In genomic region chr1:42766723-42767509, GRCh38 we compare ENCODE assay signal across 1 cellular context.
TF ChIP-seq lines count a peak whose summit lies in the region.

TSS of gene C1orf50 (plus strand) at chr1:42767249. CDS start at chr1:42767312, 63 bp downstream.
A gene with protein sequence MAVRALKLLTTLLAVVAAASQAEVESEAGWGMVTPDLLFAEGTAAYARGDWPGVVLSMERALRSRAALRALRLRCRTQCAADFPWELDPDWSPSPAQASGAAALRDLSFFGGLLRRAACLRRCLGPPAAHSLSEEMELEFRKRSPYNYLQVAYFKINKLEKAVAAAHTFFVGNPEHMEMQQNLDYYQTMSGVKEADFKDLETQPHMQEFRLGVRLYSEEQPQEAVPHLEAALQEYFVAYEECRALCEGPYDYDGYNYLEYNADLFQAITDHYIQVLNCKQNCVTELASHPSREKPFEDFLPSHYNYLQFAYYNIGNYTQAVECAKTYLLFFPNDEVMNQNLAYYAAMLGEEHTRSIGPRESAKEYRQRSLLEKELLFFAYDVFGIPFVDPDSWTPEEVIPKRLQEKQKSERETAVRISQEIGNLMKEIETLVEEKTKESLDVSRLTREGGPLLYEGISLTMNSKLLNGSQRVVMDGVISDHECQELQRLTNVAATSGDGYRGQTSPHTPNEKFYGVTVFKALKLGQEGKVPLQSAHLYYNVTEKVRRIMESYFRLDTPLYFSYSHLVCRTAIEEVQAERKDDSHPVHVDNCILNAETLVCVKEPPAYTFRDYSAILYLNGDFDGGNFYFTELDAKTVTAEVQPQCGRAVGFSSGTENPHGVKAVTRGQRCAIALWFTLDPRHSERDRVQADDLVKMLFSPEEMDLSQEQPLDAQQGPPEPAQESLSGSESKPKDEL (minus strand): TSS chr1:42767028. CDS start chr1:42766971, 57 bp downstream.

TF ChIP-seq in HepG2, 621 proteins besides CTCF, POLR2A, EP300 and RAD21 (continued from another document and continues in another):
- 0 out of 2 replicates have a peak, but pooled peaks have one; percentile 44 for TF ChIP-seq ZBTB20 (CRISPR knock-in tag; IDR thresholded peaks at IDR 0.05; ENCODE audit: borderline replicate concordance, low read depth)
- TF ChIP-seq ZIK1 (CRISPR knock-in tag; IDR thresholded peaks at IDR 0.05; ENCODE audit: borderline replicate concordance, low read depth), result no peak
- TF ChIP-seq SETDB1 (CRISPR knock-in tag; IDR thresholded peaks at IDR 0.05; ENCODE audit: borderline replicate concordance), result no peak
- TF ChIP-seq ZNF782 (CRISPR knock-in tag; IDR thresholded peaks at IDR 0.05; ENCODE audit: borderline replicate concordance), result 0 out of 2 replicates have a peak, but pooled peaks have one; percentile 65
- TF ChIP-seq HOXA7 (CRISPR knock-in tag; IDR thresholded peaks at IDR 0.05), result no peak
- TF ChIP-seq ZNF136 (CRISPR knock-in tag; IDR thresholded peaks at IDR 0.05; ENCODE audit: low read depth), result no peak
- TF ChIP-seq ELF4 (CRISPR knock-in tag; IDR thresholded peaks at IDR 0.05; ENCODE audit: borderline replicate concordance), result no peak; the same call in 1 of the 2 replicates
- peak; percentile 86; the same call in 1 of the 2 replicates for TF ChIP-seq THAP9 (CRISPR knock-in tag; IDR thresholded peaks at IDR 0.05; ENCODE audit: borderline replicate concordance)
- TF ChIP-seq HNF4G (IDR thresholded peaks at IDR 0.05; ENCODE audit: borderline replicate concordance, low read depth, low read length), result no peak
- TF ChIP-seq HNF4G (CRISPR knock-in tag; IDR thresholded peaks at IDR 0.05; ENCODE audit: borderline replicate concordance, low read depth), result no peak
- TF ChIP-seq ZNF724P (CRISPR knock-in tag; IDR thresholded peaks at IDR 0.05; ENCODE audit: borderline replicate concordance), result no peak
- no peak; the same call in 1 of the 2 replicates for TF ChIP-seq ZSCAN25 (CRISPR knock-in tag; IDR thresholded peaks at IDR 0.05)
- peak; percentile 80; the same call in 1 of the 2 replicates for TF ChIP-seq TMF1 (CRISPR knock-in tag; IDR thresholded peaks at IDR 0.05; ENCODE audit: low read depth)
- no peak; the same call in 1 of the 2 replicates for TF ChIP-seq ZBTB44 (CRISPR knock-in tag; IDR thresholded peaks at IDR 0.05)
- TF ChIP-seq TERF1 (CRISPR knock-in tag; IDR thresholded peaks at IDR 0.05), result no peak
- TF ChIP-seq, protein P1, sequence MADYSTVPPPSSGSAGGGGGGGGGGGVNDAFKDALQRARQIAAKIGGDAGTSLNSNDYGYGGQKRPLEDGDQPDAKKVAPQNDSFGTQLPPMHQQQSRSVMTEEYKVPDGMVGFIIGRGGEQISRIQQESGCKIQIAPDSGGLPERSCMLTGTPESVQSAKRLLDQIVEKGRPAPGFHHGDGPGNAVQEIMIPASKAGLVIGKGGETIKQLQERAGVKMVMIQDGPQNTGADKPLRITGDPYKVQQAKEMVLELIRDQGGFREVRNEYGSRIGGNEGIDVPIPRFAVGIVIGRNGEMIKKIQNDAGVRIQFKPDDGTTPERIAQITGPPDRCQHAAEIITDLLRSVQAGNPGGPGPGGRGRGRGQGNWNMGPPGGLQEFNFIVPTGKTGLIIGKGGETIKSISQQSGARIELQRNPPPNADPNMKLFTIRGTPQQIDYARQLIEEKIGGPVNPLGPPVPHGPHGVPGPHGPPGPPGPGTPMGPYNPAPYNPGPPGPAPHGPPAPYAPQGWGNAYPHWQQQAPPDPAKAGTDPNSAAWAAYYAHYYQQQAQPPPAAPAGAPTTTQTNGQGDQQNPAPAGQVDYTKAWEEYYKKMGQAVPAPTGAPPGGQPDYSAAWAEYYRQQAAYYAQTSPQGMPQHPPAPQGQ (CRISPR knock-in tag; IDR thresholded peaks at IDR 0.05; ENCODE audit: borderline replicate concordance), result no peak; the same call in 1 of the 2 replicates
- no peak for TF ChIP-seq ADNP (CRISPR knock-in tag; IDR thresholded peaks at IDR 0.05)
- no peak for TF ChIP-seq ZNF205 (CRISPR knock-in tag; IDR thresholded peaks at IDR 0.05)
- peak; percentile 51; the same call in 1 of the 2 replicates for TF ChIP-seq ZNF891 (CRISPR knock-in tag; IDR thresholded peaks at IDR 0.05)
- no peak for TF ChIP-seq ZFP37 (CRISPR knock-in tag; IDR thresholded peaks at IDR 0.05; ENCODE audit: borderline replicate concordance)
- peak; percentile 85; the same call in 1 of the 2 replicates for TF ChIP-seq HIVEP1 (CRISPR knock-in tag; IDR thresholded peaks at IDR 0.05)
- TF ChIP-seq REXO4 (CRISPR knock-in tag; IDR thresholded peaks at IDR 0.05; ENCODE audit: borderline replicate concordance), result no peak
- 0 out of 2 replicates have a peak, but pooled peaks have one; percentile 34 for TF ChIP-seq ZNF232 (CRISPR knock-in tag; IDR thresholded peaks at IDR 0.05; ENCODE audit: borderline replicate concordance)
- TF ChIP-seq ZFX (CRISPR knock-in tag; IDR thresholded peaks at IDR 0.05; ENCODE audit: low read depth), result peak; percentile 86
- TF ChIP-seq ZNF749 (CRISPR knock-in tag; IDR thresholded peaks at IDR 0.05; ENCODE audit: borderline replicate concordance), result peak; percentile 11; the same call in 1 of the 2 replicates
- no peak for TF ChIP-seq ZNF841 (CRISPR knock-in tag; IDR thresholded peaks at IDR 0.05; ENCODE audit: borderline replicate concordance)
- TF ChIP-seq ZNF713 (CRISPR knock-in tag; IDR thresholded peaks at IDR 0.05), result 0 out of 2 replicates have a peak, but pooled peaks have one; percentile 74
- peak; percentile 21; the same call in 1 of the 2 replicates for TF ChIP-seq RFXAP (CRISPR knock-in tag; IDR thresholded peaks at IDR 0.05; ENCODE audit: borderline replicate concordance)
- no peak for TF ChIP-seq HMG20A (CRISPR knock-in tag; IDR thresholded peaks at IDR 0.05; ENCODE audit: borderline replicate concordance)
- no peak; the same call in 1 of the 2 replicates for TF ChIP-seq ZNF747 (CRISPR knock-in tag; IDR thresholded peaks at IDR 0.05; ENCODE audit: borderline replicate concordance)
- TF ChIP-seq NR2F1 (CRISPR knock-in tag; IDR thresholded peaks at IDR 0.05), result no peak
- TF ChIP-seq, protein P2, sequence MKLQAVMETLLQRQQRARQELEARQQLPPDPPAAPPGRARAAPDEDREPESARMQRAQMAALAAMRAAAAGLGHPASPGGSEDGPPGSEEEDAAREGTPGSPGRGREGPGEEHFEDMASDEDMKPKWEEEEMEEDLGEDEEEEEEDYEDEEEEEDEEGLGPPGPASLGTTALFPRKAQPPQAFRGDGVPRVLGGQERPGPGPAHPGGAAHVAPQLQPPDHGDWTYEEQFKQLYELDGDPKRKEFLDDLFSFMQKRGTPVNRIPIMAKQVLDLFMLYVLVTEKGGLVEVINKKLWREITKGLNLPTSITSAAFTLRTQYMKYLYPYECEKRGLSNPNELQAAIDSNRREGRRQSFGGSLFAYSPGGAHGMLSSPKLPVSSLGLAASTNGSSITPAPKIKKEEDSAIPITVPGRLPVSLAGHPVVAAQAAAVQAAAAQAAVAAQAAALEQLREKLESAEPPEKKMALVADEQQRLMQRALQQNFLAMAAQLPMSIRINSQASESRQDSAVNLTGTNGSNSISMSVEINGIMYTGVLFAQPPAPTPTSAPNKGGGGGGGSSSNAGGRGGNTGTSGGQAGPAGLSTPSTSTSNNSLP (IDR thresholded peaks at IDR 0.05; ENCODE audit: low read depth, low read length), result no peak
- no peak; the same call in 1 of the 2 replicates for TF ChIP-seq CREBL2 (CRISPR knock-in tag; IDR thresholded peaks at IDR 0.05; ENCODE audit: borderline replicate concordance)
- TF ChIP-seq ZNF546 (CRISPR knock-in tag; conservative IDR thresholded peaks at IDR 0.05), result peak; percentile 97
- peak; percentile 37; the same call in 1 of the 2 replicates for TF ChIP-seq GATA4 (IDR thresholded peaks at IDR 0.05; ENCODE audit: borderline replicate concordance, low read depth)
- TF ChIP-seq NR2C2 (CRISPR knock-in tag; IDR thresholded peaks at IDR 0.05; ENCODE audit: borderline replicate concordance), result no peak; the same call in 1 of the 2 replicates
- 0 out of 2 replicates have a peak, but pooled peaks have one; percentile 34 for TF ChIP-seq MXD4 (CRISPR knock-in tag; IDR thresholded peaks at IDR 0.05)
- no peak; the same call in 1 of the 2 replicates for TF ChIP-seq ZNF580 (CRISPR knock-in tag; IDR thresholded peaks at IDR 0.05; ENCODE audit: borderline replicate concordance, low read depth)
- TF ChIP-seq ZNF788 (CRISPR knock-in tag; IDR thresholded peaks at IDR 0.05; ENCODE audit: borderline replicate concordance), result peak; percentile 29; the same call in 1 of the 2 replicates
- TF ChIP-seq RFX5 (IDR thresholded peaks at IDR 0.05; ENCODE audit: low read depth, low read length), result no peak
- TF ChIP-seq, protein P3, sequence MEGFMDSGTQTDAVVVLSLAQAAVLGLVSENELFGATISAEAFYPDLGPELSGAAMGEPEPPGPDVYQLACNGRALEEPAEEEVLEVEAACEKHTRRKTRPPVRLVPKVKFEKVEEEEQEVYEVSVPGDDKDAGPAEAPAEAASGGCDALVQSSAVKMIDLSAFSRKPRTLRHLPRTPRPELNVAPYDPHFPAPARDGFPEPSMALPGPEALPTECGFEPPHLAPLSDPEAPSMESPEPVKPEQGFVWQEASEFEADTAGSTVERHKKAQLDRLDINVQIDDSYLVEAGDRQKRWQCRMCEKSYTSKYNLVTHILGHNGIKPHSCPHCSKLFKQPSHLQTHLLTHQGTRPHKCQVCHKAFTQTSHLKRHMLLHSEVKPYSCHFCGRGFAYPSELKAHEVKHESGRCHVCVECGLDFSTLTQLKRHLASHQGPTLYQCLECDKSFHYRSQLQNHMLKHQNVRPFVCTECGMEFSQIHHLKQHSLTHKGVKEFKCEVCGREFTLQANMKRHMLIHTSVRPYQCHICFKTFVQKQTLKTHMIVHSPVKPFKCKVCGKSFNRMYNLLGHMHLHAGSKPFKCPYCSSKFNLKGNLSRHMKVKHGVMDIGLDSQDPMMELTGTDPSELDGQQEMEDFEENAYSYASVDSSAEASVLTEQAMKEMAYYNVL (CRISPR knock-in tag; IDR thresholded peaks at IDR 0.05; ENCODE audit: borderline replicate concordance), result peak; percentile 39
- TF ChIP-seq, protein P4, sequence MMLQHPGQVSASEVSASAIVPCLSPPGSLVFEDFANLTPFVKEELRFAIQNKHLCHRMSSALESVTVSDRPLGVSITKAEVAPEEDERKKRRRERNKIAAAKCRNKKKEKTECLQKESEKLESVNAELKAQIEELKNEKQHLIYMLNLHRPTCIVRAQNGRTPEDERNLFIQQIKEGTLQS (CRISPR knock-in tag; IDR thresholded peaks at IDR 0.05), result peak; percentile 51
- TF ChIP-seq HIC2 (CRISPR knock-in tag; IDR thresholded peaks at IDR 0.05; ENCODE audit: low read depth), result no peak
